Comparison of ENCODE assay signal across 21 cellular contexts in the genomic region with DNA sequence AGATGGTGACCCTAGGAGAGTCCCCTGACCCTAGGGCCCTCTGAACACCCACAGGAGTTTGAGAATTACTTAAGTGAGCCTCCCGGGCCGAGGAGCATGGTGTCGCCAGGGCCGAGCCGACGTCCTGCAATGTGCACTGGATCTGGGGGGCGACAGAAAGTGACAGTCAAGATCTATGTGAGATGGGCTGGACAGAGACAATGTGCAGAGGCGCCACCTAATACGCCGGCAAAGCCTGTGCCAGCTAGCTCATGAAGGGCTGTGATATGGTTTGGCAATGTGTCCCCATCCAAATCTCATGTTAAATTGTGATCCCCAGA. TPM values are rescaled to one million over a fixed set of nuclear protein-coding genes. Genes with fewer than 3 reads are reported as not detected.
DNase-seq lines count a peak whose midpoint lies in the region; ATAC-seq and TF ChIP-seq lines count a peak whose summit lies in the region.
"Had no signal": no experiment of that assay in that cellular context is flagged by ENCODE, and none has a peak within 500 bp of the region (broad histone marks: within the 10 kb centered on the region; RNA-seq: fewer than 3 reads in every experiment).

No MANE protein-coding gene starts in this region.

- H3K4me1 ChIP-seq in left ventricle myocardium inferior (peaks cover 21% of the 10 kb centered on the region), neuronal stem cell (ENCODE audit: control insufficient read depth in 2 of 2, insufficient read depth in 1 of 2, low read depth in 1 of 2, low read length in 2 of 2) (peaks cover 0 to 4% of the 10 kb centered on the region in 2 donors)
- H3K4me1 ChIP-seq: A549, Caco-2 had no signal

- WGBS in neuronal stem cell (ENCODE audit: extremely low coverage in 2 of 2, insufficient read length in 2 of 2, insufficient replicate concordance in 1 of 2), 2 donors, result no CpG with 5 or more reads among the region's 10 CpGs

- H3K18ac ChIP-seq in neuronal stem cell (ENCODE audit: low read length), result peak overlapping the region; percentile 19

- H3K9me3 Mint-ChIP-seq in nephron progenitor cell, result no peaks in the 10 kb centered on the region
- H3K9me3 Mint-ChIP-seq: CD8-positive, alpha-beta T cell had no signal

- H3K27me3 Mint-ChIP-seq in nephron progenitor cell (ENCODE audit: low read depth, poor library complexity), result peaks cover 4% of the 10 kb centered on the region
- H3K27me3 Mint-ChIP-seq: CD4-positive, CD25-positive, alpha-beta regulatory T cell had no signal

- peak; percentile 30 for DNase-seq in Right ventricle myocardium superior
- DNase-seq in left ventricle myocardium inferior, result no peak
- no peak for DNase-seq in RWPE1 (ENCODE audit: low spot score)
- no peak for DNase-seq in nephron progenitor cell
- no peak for DNase-seq in neuronal stem cell (ENCODE audit: low spot score)
- no peak for DNase-seq in DMS153 treated with DMSO at 0.1 percent for 48 hours (lab: John Stamatoyannopoulos, UW; ENCODE audit: unreplicated experiment)
- no peak for DNase-seq in NCI-H1694 (lab: John Stamatoyannopoulos, UW)
- DNase-seq: 8988T; Caco-2; CD4-positive, CD25-positive, alpha-beta regulatory T cell; CD8-positive, alpha-beta T cell; DMS153; DMS79; EL; GDM1; GOT3; HCEC 1CT had no signal

- H4K91ac ChIP-seq in neuronal stem cell (ENCODE audit: low read depth, low read length, poor library complexity), result no peak overlapping the region

- intact Hi-C loops in Right ventricle myocardium superior (cut with DNase I), result no loop called here
- intact Hi-C loops in left ventricle myocardium inferior (cut with micrococcal nuclease), result no loop called here

- no peak overlapping the region for H3K9ac ChIP-seq in neuronal stem cell (ENCODE audit: low read depth, low read length, poor library complexity)

- H3K36me3 ChIP-seq in left ventricle myocardium inferior (peaks cover 55% of the 10 kb centered on the region), neuronal stem cell (replicated peaks in 1 of 2; ENCODE audit: control insufficient read depth in 2 of 2, insufficient read depth in 2 of 2, low read length in 2 of 2) (peaks cover 40 to 99% of the 10 kb centered on the region in 2 donors)

- H3K9me3 ChIP-seq in left ventricle myocardium inferior (replicated peaks), result no peaks in the 10 kb centered on the region
- H3K9me3 ChIP-seq in neuronal stem cell (replicated peaks in 1 of 2; ENCODE audit: control insufficient read depth in 2 of 2, insufficient read depth in 1 of 2, low read depth in 1 of 2, low read length in 2 of 2), result peaks cover 0 to 3% of the 10 kb centered on the region in 2 donors

- no peak overlapping the region for H3K14ac ChIP-seq in neuronal stem cell (ENCODE audit: low read length)

- no peak overlapping the region for H3K4me2 ChIP-seq in neuronal stem cell (ENCODE audit: insufficient read depth, low read length, poor library complexity, severe bottlenecking)
- H3K4me2 ChIP-seq: A549 had no signal

- no peak overlapping the region for H2AK5ac ChIP-seq in neuronal stem cell (ENCODE audit: low read depth, low read length)

- H2BK120ac ChIP-seq in neuronal stem cell (ENCODE audit: low read depth, low read length), result no peak overlapping the region

- H3K36me3 Mint-ChIP-seq in nephron progenitor cell (ENCODE audit: low read depth), result peaks cover 21% of the 10 kb centered on the region

- peaks cover 21% of the 10 kb centered on the region for H3K4me1 Mint-ChIP-seq in nephron progenitor cell
- H3K4me1 Mint-ChIP-seq: CD4-positive, CD25-positive, alpha-beta regulatory T cell had no signal

- H3K79me1 ChIP-seq in neuronal stem cell (ENCODE audit: low read depth, low read length), result no peaks in the 10 kb centered on the region

- no peak overlapping the region for H3K4ac ChIP-seq in neuronal stem cell (ENCODE audit: low read length)

- H3K4me3 Mint-ChIP-seq in nephron progenitor cell, result no peak overlapping the region
- H3K4me3 Mint-ChIP-seq: CD4-positive, CD25-positive, alpha-beta regulatory T cell; CD8-positive, alpha-beta T cell had no signal

- ATAC-seq in Right ventricle myocardium superior (ENCODE audit: poor library complexity), result no peak
- no peak for ATAC-seq in GM18867 (IDR thresholded peaks at IDR 0.05; ENCODE audit: unreplicated experiment)
- ATAC-seq: A549; CD8-positive, alpha-beta T cell; GM12878 had no signal

- H2BK12ac ChIP-seq in neuronal stem cell (ENCODE audit: low read length), result no peak overlapping the region

- no peak overlapping the region for H2AFZ ChIP-seq in neuronal stem cell (ENCODE audit: low read length)

- no peak overlapping the region for H3K4me3 ChIP-seq in left ventricle myocardium inferior
- no peak overlapping the region for H3K4me3 ChIP-seq in neuronal stem cell (ENCODE audit: low read length in 2 of 2)
- H3K4me3 ChIP-seq: A549, GM12878 had no signal

- H3K27ac ChIP-seq in left ventricle myocardium inferior (replicated peaks), result no peak overlapping the region
- 0 out of 2 replicates have a peak overlapping the region, but pooled peaks have one; percentile 22 for H3K27ac ChIP-seq in RWPE1
- H3K27ac ChIP-seq in neuronal stem cell (replicated peaks; ENCODE audit: low read length), result no peak overlapping the region
- H3K27ac ChIP-seq: A549, C4-2B had no signal

- peak overlapping the region; percentile 35 for H3K23ac ChIP-seq in neuronal stem cell (ENCODE audit: low read depth, low read length, poor library complexity)

- CTCF ChIA-PET in RWPE1 (lab: Yijun Ruan, JAX), result no interaction called here

- H3K27me3 ChIP-seq in left ventricle myocardium inferior (ENCODE audit: low read depth) (no peaks in the 10 kb centered on the region), neuronal stem cell (ENCODE audit: control insufficient read depth in 3 of 3, insufficient read depth in 3 of 3, low read depth in 1 of 3, low read length in 3 of 3) (no peaks in the 10 kb centered on the region)

- no peak overlapping the region for H2BK5ac ChIP-seq in neuronal stem cell (ENCODE audit: low read length)

- TF ChIP-seq CTCF in left ventricle myocardium inferior (IDR thresholded peaks at IDR 0.05; ENCODE audit: borderline replicate concordance), result no peak
- no peak for TF ChIP-seq CTCF in RWPE1 (conservative IDR thresholded peaks at IDR 0.05; ENCODE audit: low read depth)
- no peak for TF ChIP-seq CTCF in nephron progenitor cell (IDR thresholded peaks at IDR 0.05)

- H2BK15ac ChIP-seq in neuronal stem cell (ENCODE audit: low read length), result no peak overlapping the region

- H4K8ac ChIP-seq in neuronal stem cell (ENCODE audit: low read depth, low read length), result no peak overlapping the region

- POLR2A ChIA-PET in RWPE1 (lab: Yijun Ruan, JAX; ENCODE audit: low non-redundant PET), result no interaction called here

- H3K27ac Mint-ChIP-seq in nephron progenitor cell, result peak overlapping the region; percentile 76
- H3K27ac Mint-ChIP-seq: CD4-positive, CD25-positive, alpha-beta regulatory T cell; CD8-positive, alpha-beta T cell had no signal

RNA-seq across cellular contexts. Expression of a gene that starts 11.6 kb away (rescaled TPM):
- 68.1 TPM for total RNA-seq in Right ventricle myocardium superior
- total RNA-seq in left ventricle myocardium inferior, result 55.4 TPM
- 27.4 TPM for polyA plus RNA-seq in neuronal stem cell (2013, experiment 1 of 2)
- polyA plus RNA-seq in neuronal stem cell (2013, experiment 2 of 2), result 27.9 TPM

RNA-seq across cellular contexts. Expression of a gene that starts 11.9 kb away (rescaled TPM):
- total RNA-seq in Right ventricle myocardium superior, result 9.4 TPM
- 8.4 TPM for total RNA-seq in left ventricle myocardium inferior
- 25.4 TPM for polyA plus RNA-seq in neuronal stem cell (2013, experiment 1 of 2)
- 26.4 TPM for polyA plus RNA-seq in neuronal stem cell (2013, experiment 2 of 2)
